32 cellular contexts compared by ENCODE assay signal in the genomic region with DNA sequence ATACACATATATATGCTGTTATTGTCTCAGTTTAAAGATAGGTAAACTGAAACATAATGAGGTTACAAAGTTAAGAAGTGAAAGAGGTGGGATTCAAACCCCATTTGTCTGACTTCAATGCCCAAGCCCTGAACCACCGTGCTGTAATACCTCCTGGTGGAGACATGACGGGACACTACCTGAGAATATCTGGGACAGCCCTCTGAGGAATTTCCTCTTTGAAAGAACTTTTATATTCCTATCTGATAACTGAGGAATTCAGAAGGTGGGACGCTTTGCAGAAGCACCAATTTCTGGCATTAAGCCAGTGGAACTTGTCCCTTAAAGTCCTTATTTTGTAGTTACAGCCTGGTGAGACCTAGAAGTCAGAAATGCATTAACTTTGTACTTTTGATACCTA. TPM values are rescaled to one million over a fixed set of nuclear protein-coding genes. Genes with fewer than 3 reads are reported as not detected.
"Had no signal": no experiment of that assay in that cellular context is flagged by ENCODE, and none has a peak within 500 bp of the region (broad histone marks: within the 10 kb centered on the region; RNA-seq: fewer than 3 reads in every experiment).

No MANE protein-coding gene starts in this region.

- H3K9me3 Mint-ChIP-seq: activated B cell treated with CpG ODN at 0.5 μM for 24 hours; activated CD4-positive, alpha-beta memory T cell treated with anti-CD3 and anti-CD28 coated beads for 36 hours; activated CD8-positive, alpha-beta T cell treated with anti-CD3 and anti-CD28 coated beads for 36 hours; activated naive CD4-positive, alpha-beta T cell treated with anti-CD3 and anti-CD28 coated beads, Interleukin-2, amount 50 U/mL, for 24 hours; activated naive CD8-positive, alpha-beta T cell treated with anti-CD3 and anti-CD28 coated beads, Interleukin-2, amount 50 U/mL, for 24 hours; activated T-cell treated with anti-CD3 and anti-CD28 coated beads, Interleukin-2, amount 50 U/mL, for 4 hours had no signal

- H3K4me1 Mint-ChIP-seq: activated B cell treated with CpG ODN at 0.5 μM for 24 hours, brain had no signal

- H3K27ac Mint-ChIP-seq: activated B cell treated with CpG ODN at 0.5 μM for 24 hours; activated CD4-positive, alpha-beta memory T cell treated with anti-CD3 and anti-CD28 coated beads for 36 hours; activated CD4-positive, alpha-beta T cell treated with anti-CD3 and anti-CD28 coated beads, Interleukin-2, amount 10 ng/mL, durations not matched to agents 24 days and 14 days; activated CD8-positive, alpha-beta T cell treated with anti-CD3 and anti-CD28 coated beads for 36 hours; activated naive CD4-positive, alpha-beta T cell treated with anti-CD3 and anti-CD28 coated beads, Interleukin-2, amount 10 ng/mL, durations not matched to agents 7 days and 5 days; activated naive CD8-positive, alpha-beta T cell; activated naive CD8-positive, alpha-beta T cell treated with anti-CD3 and anti-CD28 coated beads, Interleukin-2, amount 10 ng/mL, durations not matched to agents 7 days and 5 days; activated T-helper 2 cell treated with anti-CD3 and anti-CD28 coated beads, Interferon-gamma antibody, Interleukin-2, Interleukin-4, amounts not matched to agents 10 μg/mL and 5 μg/mL and 100 μg/mL, durations not matched to agents 14 hours and 24 hours and 36 hours; brain; T-helper 1 cell treated with Interleukin-12 subunit alpha and Interleukin-12 subunit beta and Interleukin-4 antibody, amounts not matched to agents 30 μg/mL and 1 μg/mL, for 36 hours; T-helper 2 cell treated with Interferon-gamma antibody and Interleukin-4, amounts not matched to agents 5 μg/mL and 100 μg/mL, for 36 hours had no signal

- DNase-seq: activated B cell treated with CpG ODN at 0.5 μM for 24 hours; activated CD4-positive, alpha-beta memory T cell treated with anti-CD3 and anti-CD28 coated beads for 36 hours; activated CD4-positive, alpha-beta T cell treated with anti-CD3 and anti-CD28 coated beads for 4 hours; activated CD4-positive, alpha-beta T cell treated with anti-CD3 and anti-CD28 coated beads, Interleukin-2, amount 10 ng/mL, durations not matched to agents 24 days and 14 days; activated CD4-positive, alpha-beta T cell treated with anti-CD3 and anti-CD28 coated beads, Interleukin-2, amount 50 U/mL, for 1 hour; activated CD4-positive, alpha-beta T cell treated with anti-CD3 and anti-CD28 coated beads, Interleukin-2, amount 50 U/mL, for 4 hours; activated CD4-positive, CD25-positive, alpha-beta regulatory T cell treated with anti-CD3 and anti-CD28 coated beads, Interleukin-2, amount 50 U/mL, for 72 hours; activated CD8-positive, alpha-beta memory T cell treated with anti-CD3 and anti-CD28 coated beads, Interleukin-2, amount 50 U/mL, for 4 hours; activated CD8-positive, alpha-beta T cell treated with anti-CD3 and anti-CD28 coated beads for 36 hours; activated effector memory CD4-positive, alpha-beta T cell treated with Interleukin-2 at 50 U/mL for 16 hours; activated gamma-delta T cell; activated naive CD4-positive, alpha-beta T cell treated with anti-CD3 and anti-CD28 coated beads, Interleukin-2, amount 10 ng/mL, durations not matched to agents 7 days and 5 days; activated naive CD4-positive, alpha-beta T cell treated with Interleukin-2 at 50 U/mL for 16 hours; activated naive CD8-positive, alpha-beta T cell treated with anti-CD3 and anti-CD28 coated beads, Interleukin-2, amount 10 ng/mL, durations not matched to agents 7 days and 5 days; activated naive CD8-positive, alpha-beta T cell treated with anti-CD3 and anti-CD28 coated beads, Interleukin-2, amount 50 U/mL, for 24 hours; activated T-cell treated with anti-CD3 and anti-CD28 coated beads for 4 hours; activated T-cell treated with anti-CD3 and anti-CD28 coated beads, Interleukin-2, amount 50 U/mL, for 1 hour; activated T-cell treated with anti-CD3 and anti-CD28 coated beads, Interleukin-2, amount 50 U/mL, for 4 hours; amygdala; anterior cingulate cortex; central memory CD4-positive, alpha-beta T cell; T-helper 2 cell; T-helper 9 cell had no signal

- H3K9me3 ChIP-seq: ascending aorta had no signal

- H3K36me3 ChIP-seq: ascending aorta had no signal

- H3K27me3 ChIP-seq: ascending aorta had no signal

- H3K27ac ChIP-seq: ascending aorta, VCaP had no signal

- ATAC-seq: activated T-cell treated with anti-CD3 and anti-CD28 coated beads, Interleukin-2, amount 50 U/mL, for 4 hours had no signal

- H3K27me3 Mint-ChIP-seq: activated B cell treated with CpG ODN at 0.5 μM for 24 hours; activated naive CD4-positive, alpha-beta T cell treated with anti-CD3 and anti-CD28 coated beads, Interleukin-2, amount 50 U/mL, for 24 hours; activated naive CD8-positive, alpha-beta T cell treated with anti-CD3 and anti-CD28 coated beads, Interleukin-2, amount 10 ng/mL, durations not matched to agents 7 days and 5 days; activated naive CD8-positive, alpha-beta T cell treated with anti-CD3 and anti-CD28 coated beads, Interleukin-2, amount 50 U/mL, for 24 hours had no signal

- H3K36me3 Mint-ChIP-seq: activated CD4-positive, alpha-beta memory T cell treated with anti-CD3 and anti-CD28 coated beads for 36 hours; brain had no signal

- H3K4me3 Mint-ChIP-seq: activated B cell treated with CpG ODN at 0.5 μM for 24 hours; activated CD4-positive, alpha-beta memory T cell treated with anti-CD3 and anti-CD28 coated beads for 36 hours; activated CD4-positive, alpha-beta T cell treated with anti-CD3 and anti-CD28 coated beads, Interleukin-2, amount 10 ng/mL, durations not matched to agents 24 days and 14 days; activated CD8-positive, alpha-beta T cell treated with anti-CD3 and anti-CD28 coated beads for 36 hours; activated naive CD4-positive, alpha-beta T cell treated with anti-CD3 and anti-CD28 coated beads, Interleukin-2, amount 10 ng/mL, durations not matched to agents 7 days and 5 days; activated naive CD4-positive, alpha-beta T cell treated with anti-CD3 and anti-CD28 coated beads, Interleukin-2, amount 50 U/mL, for 24 hours; activated naive CD8-positive, alpha-beta T cell; activated naive CD8-positive, alpha-beta T cell treated with anti-CD3 and anti-CD28 coated beads, Interleukin-2, amount 10 ng/mL, durations not matched to agents 7 days and 5 days; activated naive CD8-positive, alpha-beta T cell treated with anti-CD3 and anti-CD28 coated beads, Interleukin-2, amount 50 U/mL, for 24 hours; brain; T-helper 1 cell treated with Interleukin-12 subunit alpha and Interleukin-12 subunit beta and Interleukin-4 antibody, amounts not matched to agents 30 μg/mL and 1 μg/mL, for 36 hours; T-helper 2 cell treated with Interferon-gamma antibody and Interleukin-4, amounts not matched to agents 5 μg/mL and 100 μg/mL, for 36 hours had no signal

- H3K4me3 ChIP-seq: ascending aorta had no signal

- H3K4me1 ChIP-seq: ascending aorta had no signal

RNA-seq across cellular contexts. Expression of a gene that starts 32.1 kb away (rescaled TPM):
- total RNA-seq: activated B cell treated with CpG ODN at 0.5 μM for 24 hours, ascending aorta, cerebellum had no signal
